8 cellular contexts compared by ENCODE assay signal in the genomic region with DNA sequence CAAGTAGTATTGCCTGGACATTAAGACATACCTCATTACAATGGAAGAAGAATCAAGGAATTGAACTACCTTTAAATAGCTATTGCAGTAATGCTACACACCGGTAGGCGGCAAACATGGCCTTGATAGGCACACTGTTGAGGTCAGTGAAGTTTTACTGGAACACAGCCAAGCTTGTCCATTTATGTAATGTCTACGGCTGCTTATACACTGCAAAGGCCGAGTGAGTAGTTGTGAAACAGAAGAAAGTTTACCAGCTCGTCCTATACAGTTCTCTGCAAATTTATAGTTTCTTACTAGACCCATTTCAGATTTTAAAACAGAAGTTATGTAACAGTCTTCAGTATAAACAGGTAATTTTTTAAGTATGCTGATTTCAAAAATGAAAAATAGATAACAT. TPM values are rescaled to one million over a fixed set of nuclear protein-coding genes. Genes with fewer than 3 reads are reported as not detected.
DNase-seq lines count a peak whose midpoint lies in the region; ATAC-seq, FAIRE-seq and TF ChIP-seq lines count a peak whose summit lies in the region.

No MANE protein-coding gene starts in this region.

- H3K36me3 ChIP-seq in kidney (ENCODE audit: control insufficient read depth in 1 of 2, insufficient read depth in 2 of 2, low read length in 2 of 2) = peaks cover 0 to 8% of the 10 kb centered on the region in 2 donors

- no peak overlapping the region for H3K4me3 ChIP-seq in kidney (ENCODE audit: low read length in 2 of 2)

- ATAC-seq in HG02759 (IDR thresholded peaks at IDR 0.05; ENCODE audit: unreplicated experiment) (peak; percentile 72), HG03139 (IDR thresholded peaks at IDR 0.05; ENCODE audit: unreplicated experiment) (no peak)
- ATAC-seq in central memory CD8-positive, alpha-beta T cell (replicated peaks; ENCODE audit: extremely low read depth, poor library complexity, severe bottlenecking) = no peak
- peak; percentile 69 to 84 for ATAC-seq in stimulated activated naive B cell treated with anti-CD40 and anti-IgM and Interleukin-4, amounts not matched to agents 10 μg/mL and 1 μg/mL and 100 μg/mL, for 72 hours (replicated peaks)

- DNase-seq in DMS53 treated with DMSO at 0.1 percent for 48 hours (lab: John Stamatoyannopoulos, UW; ENCODE audit: unreplicated experiment) (peak; percentile 99), NOMO-1 treated with DMSO at 0.1 percent for 48 hours (lab: John Stamatoyannopoulos, UW; ENCODE audit: unreplicated experiment) (peak; percentile 89), kidney (no peak), NCI-H1930 (lab: John Stamatoyannopoulos, UW) (no peak)
- DNase-seq in central memory CD8-positive, alpha-beta T cell (ENCODE audit: low spot score in 2 of 2) = no peak
- DNase-seq in stimulated activated naive B cell treated with anti-CD40 and anti-IgM and Interleukin-4, amounts not matched to agents 10 μg/mL and 1 μg/mL and 100 μg/mL, for 72 hours = peak; percentile 15

- H3K36me3 Mint-ChIP-seq in central memory CD8-positive, alpha-beta T cell (ENCODE audit: insufficient read depth) = peaks cover 21% of the 10 kb centered on the region
- H3K36me3 Mint-ChIP-seq in stimulated activated naive B cell treated with anti-CD40 and anti-IgM and Interleukin-4, amounts not matched to agents 10 μg/mL and 1 μg/mL and 100 μg/mL, for 72 hours = peaks cover 23 to 31% of the 10 kb centered on the region in 2 donors

- peaks cover 4% of the 10 kb centered on the region for H3K4me1 Mint-ChIP-seq in central memory CD8-positive, alpha-beta T cell
- H3K4me1 Mint-ChIP-seq in stimulated activated naive B cell treated with anti-CD40 and anti-IgM and Interleukin-4, amounts not matched to agents 10 μg/mL and 1 μg/mL and 100 μg/mL, for 72 hours = no peaks in the 10 kb centered on the region

- no peaks in the 10 kb centered on the region for H3K9me3 ChIP-seq in kidney (ENCODE audit: control insufficient read depth in 1 of 2, low read length in 2 of 2)

- no peak overlapping the region for H3K4me3 Mint-ChIP-seq in central memory CD8-positive, alpha-beta T cell
- no peak overlapping the region for H3K4me3 Mint-ChIP-seq in stimulated activated naive B cell treated with anti-CD40 and anti-IgM and Interleukin-4, amounts not matched to agents 10 μg/mL and 1 μg/mL and 100 μg/mL, for 72 hours

- H3K9ac ChIP-seq in kidney (ENCODE audit: low read length in 2 of 2) = peak overlapping the region in 1 of 2 donors; percentile 29

- intact Hi-C loops in kidney (cut with DNase I) = no loop called here

- H3K27ac Mint-ChIP-seq in central memory CD8-positive, alpha-beta T cell (ENCODE audit: low read depth) = peak overlapping the region; percentile 33
- no peak overlapping the region for H3K27ac Mint-ChIP-seq in stimulated activated naive B cell treated with anti-CD40 and anti-IgM and Interleukin-4, amounts not matched to agents 10 μg/mL and 1 μg/mL and 100 μg/mL, for 72 hours

- H3K27me3 Mint-ChIP-seq in central memory CD8-positive, alpha-beta T cell = no peaks in the 10 kb centered on the region
- H3K27me3 Mint-ChIP-seq in stimulated activated naive B cell treated with anti-CD40 and anti-IgM and Interleukin-4, amounts not matched to agents 10 μg/mL and 1 μg/mL and 100 μg/mL, for 72 hours = no peaks in the 10 kb centered on the region

- no peaks in the 10 kb centered on the region for H3K4me1 ChIP-seq in kidney (ENCODE audit: control insufficient read depth in 1 of 2, insufficient read depth in 1 of 2, low read depth in 1 of 2, low read length in 2 of 2)

- no peaks in the 10 kb centered on the region for H3K9me3 Mint-ChIP-seq in central memory CD8-positive, alpha-beta T cell
- H3K9me3 Mint-ChIP-seq in stimulated activated naive B cell treated with anti-CD40 and anti-IgM and Interleukin-4, amounts not matched to agents 10 μg/mL and 1 μg/mL and 100 μg/mL, for 72 hours = no peaks in the 10 kb centered on the region

- FAIRE-seq in kidney (lab: Jason Lieb, UNC) = peak; percentile 96

- TF ChIP-seq CTCF in kidney (IDR thresholded peaks at IDR 0.05; ENCODE audit: borderline replicate concordance, extremely low read depth, insufficient read depth) = peak; percentile 89

- no peak overlapping the region for H3K27ac ChIP-seq in kidney (ENCODE audit: low read depth in 2 of 2, low read length in 2 of 2)

RNA-seq across cellular contexts. Expression of gene PPP4R1, which starts 38.8 kb away (rescaled TPM):
- total RNA-seq in kidney = 122 TPM
- polyA plus RNA-seq in kidney (ENCODE audit: insufficient read depth, low read depth, low replicate concordance) = 23.9 TPM

Comparison
In these comparisons a context has a peak if more than half of its experiments do, and no peak if none do; other contexts are left out.
1. DNase-seq: peak in DMS53 treated with DMSO at 0.1 percent for 48 hours (single experiment), NOMO-1 treated with DMSO at 0.1 percent for 48 hours (single experiment) and stimulated activated naive B cell treated with anti-CD40 and anti-IgM and Interleukin-4, amounts not matched to agents 10 μg/mL and 1 μg/mL and 100 μg/mL, for 72 hours (single experiment); none in central memory CD8-positive, alpha-beta T cell (0 of 2), kidney (single experiment) and NCI-H1930 (0 of 2).
2. ATAC-seq: peak in HG02759 (single experiment) and stimulated activated naive B cell treated with anti-CD40 and anti-IgM and Interleukin-4, amounts not matched to agents 10 μg/mL and 1 μg/mL and 100 μg/mL, for 72 hours (2 of 2); none in central memory CD8-positive, alpha-beta T cell (single experiment) and HG03139 (single experiment).